10 cellular contexts compared by ENCODE assay signal in the genomic region with DNA sequence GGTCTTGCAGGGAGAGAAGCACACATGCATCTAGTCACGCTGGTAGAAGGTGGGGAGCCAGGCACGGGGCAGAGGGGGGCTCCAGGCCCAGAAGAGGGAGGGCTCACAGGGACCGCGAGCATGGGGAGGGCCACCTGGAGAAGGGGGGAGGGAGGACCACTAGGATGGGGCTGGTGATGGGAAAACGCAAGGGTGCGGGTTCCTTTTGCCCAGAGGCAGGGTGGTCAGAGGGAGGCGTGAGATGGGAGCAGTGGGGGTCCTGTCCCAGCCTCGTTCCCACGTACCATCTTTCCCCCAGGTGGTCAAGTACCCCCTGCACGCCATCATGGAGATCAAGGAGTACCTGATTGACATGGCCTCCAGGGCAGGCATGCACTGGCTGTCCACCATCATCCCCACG.
"Had no signal": no experiment of that assay in that cellular context is flagged by ENCODE, and none has a peak within 500 bp of the region (broad histone marks: within the 10 kb centered on the region; RNA-seq: fewer than 3 reads in every experiment).

No MANE protein-coding gene starts in this region.

- H3K27ac Mint-ChIP-seq: GM23338, HFFc6 had no signal

- H3K9me3 Mint-ChIP-seq: GM23338, H9, HFFc6 had no signal

- H3K36me3 ChIP-seq: HAP-1 had no signal

- H3K9me3 ChIP-seq: HAP-1 had no signal

- H3K4me1 Mint-ChIP-seq: GM23338 had no signal

- H3K9ac ChIP-seq: GM23248 had no signal

- FAIRE-seq: H1, H54 had no signal

- H3K27ac ChIP-seq: GM23248 had no signal

- H3K4me2 ChIP-seq: GM23338 had no signal

- DNase-seq: GM23248, GOT3, H7, H9, HCEC 1CT, HFFc6 had no signal

- H2AFZ ChIP-seq: GM23248, GM23338 had no signal

- H3K4me3 ChIP-seq: GM23248, GM23338, HAP-1 had no signal

- H3K4me1 ChIP-seq: HAP-1 had no signal

- H3K4me3 Mint-ChIP-seq: GM23338, H9, HFFc6 had no signal
